In genomic region chr9:88941586-88941985, GRCh38 we compare ENCODE assay signal across 1 cellular context. TPM values are rescaled to one million over a fixed set of nuclear protein-coding genes. Genes with fewer than 3 reads are reported as not detected.
"Had no signal": no experiment of that assay in that cellular context is flagged by ENCODE, and none has a peak within 500 bp of the region (broad histone marks: within the 10 kb centered on the region; RNA-seq: fewer than 3 reads in every experiment).

No MANE protein-coding gene starts in this region.

RNA-seq across cellular contexts. Expression of gene S1PR3, which starts 49.7 kb away (rescaled TPM):
- total RNA-seq: activated CD8-positive, alpha-beta T cell treated with anti-CD3 and anti-CD28 coated beads, Interleukin-2, amount 10 ng/mL, durations not matched to agents 7 days and 5 days had no signal
